8 cellular contexts compared by ENCODE assay signal in the genomic region with DNA sequence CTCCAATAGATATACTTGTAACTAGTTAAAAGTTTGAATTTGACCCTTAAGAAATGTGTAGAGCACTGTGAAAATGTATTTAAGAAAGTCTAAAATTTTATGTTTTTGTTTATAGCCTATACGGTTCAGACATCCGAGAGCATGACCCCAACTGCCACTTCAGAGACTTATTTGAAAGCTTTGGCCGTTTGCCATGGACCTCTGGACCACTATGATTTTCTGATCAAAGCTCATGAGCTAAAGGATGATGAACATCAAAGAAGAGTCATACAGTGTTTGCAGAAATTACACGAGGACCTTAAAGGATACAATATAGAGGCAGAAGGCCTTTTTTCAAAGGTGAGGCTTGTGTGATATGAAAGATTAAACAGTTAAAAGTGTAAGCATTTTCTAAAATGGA.
"Had no signal": no experiment of that assay in that cellular context is flagged by ENCODE, and none has a peak within 500 bp of the region (broad histone marks: within the 10 kb centered on the region; RNA-seq: fewer than 3 reads in every experiment).

No MANE protein-coding gene starts in this region.

- FAIRE-seq: G401.6, GM12878, GM12891, GM12892, GM18507, GM19239 had no signal

- ATAC-seq: GM12878 had no signal

- H3K4me3 ChIP-seq: GM12878 had no signal

- DNase-seq: GDM1, GF-D8 had no signal
